In the genomic region with DNA sequence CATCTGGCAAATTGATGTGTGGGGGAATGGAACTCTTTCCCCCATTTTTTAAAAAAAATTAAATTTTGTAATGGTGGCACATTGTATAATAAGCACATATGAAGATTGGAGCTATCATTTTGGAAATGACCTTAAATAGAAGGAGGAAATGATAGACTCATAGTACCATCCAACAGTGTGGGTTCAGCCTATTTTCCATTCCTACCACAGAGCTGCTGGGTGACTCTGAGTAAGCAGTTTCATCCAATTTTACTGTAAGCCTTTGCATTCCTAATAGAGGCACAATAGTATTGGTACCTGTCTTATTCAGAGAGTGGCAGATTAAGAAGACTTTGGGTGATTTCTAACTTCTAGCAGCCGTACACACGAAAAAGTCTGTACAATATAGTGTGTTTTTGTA, we compare ENCODE assay signal across 20 cellular contexts.
"Had no signal": no experiment of that assay in that cellular context is flagged by ENCODE, and none has a peak within 500 bp of the region (broad histone marks: within the 10 kb centered on the region; RNA-seq: fewer than 3 reads in every experiment).

No MANE protein-coding gene starts in this region.

- H3K36me3 ChIP-seq: esophagus muscularis mucosa, left lung, transverse colon had no signal

- H3K4me1 ChIP-seq: parathyroid adenoma had no signal

- H3K27ac Mint-ChIP-seq: activated naive CD4-positive, alpha-beta T cell treated with anti-CD3 and anti-CD28 coated beads, Interleukin-2, amount 10 ng/mL, durations not matched to agents 7 days and 5 days; activated T-helper 2 cell treated with anti-CD3 and anti-CD28 coated beads, Interferon-gamma antibody, Interleukin-2, Interleukin-4, amounts not matched to agents 10 μg/mL and 5 μg/mL and 100 μg/mL, durations not matched to agents 14 hours and 24 hours and 36 hours had no signal

- ATAC-seq: body of pancreas, left lung had no signal

- H3K36me3 Mint-ChIP-seq: activated naive CD4-positive, alpha-beta T cell treated with anti-CD3 and anti-CD28 coated beads, Interleukin-2, amount 10 ng/mL, durations not matched to agents 7 days and 5 days had no signal

- H3K4me1 Mint-ChIP-seq: activated naive CD4-positive, alpha-beta T cell treated with anti-CD3 and anti-CD28 coated beads, Interleukin-2, amount 10 ng/mL, durations not matched to agents 7 days and 5 days; naive B cell had no signal

- H3K27me3 Mint-ChIP-seq: activated naive CD4-positive, alpha-beta T cell treated with anti-CD3 and anti-CD28 coated beads, Interleukin-2, amount 10 ng/mL, durations not matched to agents 7 days and 5 days; naive B cell had no signal

- H3K4me2 ChIP-seq: hepatocyte had no signal

- H3K79me2 ChIP-seq: hepatocyte, parathyroid adenoma had no signal

- FAIRE-seq: colon, endometrium, keratinocyte had no signal

- H3K9me3 ChIP-seq: body of pancreas had no signal

- H3K4me3 ChIP-seq: body of pancreas, esophagus muscularis mucosa, hepatocyte, left lung, transverse colon had no signal

- H2AFZ ChIP-seq: hepatocyte, parathyroid adenoma had no signal

- H3K27me3 ChIP-seq: body of pancreas, esophagus muscularis mucosa, hepatocyte, left lung, transverse colon had no signal

- H3K9ac ChIP-seq: parathyroid adenoma had no signal

- DNase-seq: activated CD4-positive, alpha-beta T cell treated with anti-CD3 and anti-CD28 coated beads for 4 hours; activated naive CD4-positive, alpha-beta T cell treated with anti-CD3 and anti-CD28 coated beads, Interleukin-2, amount 10 ng/mL, durations not matched to agents 7 days and 5 days; body of pancreas; caudate nucleus; left lung; mammary epithelial cell; naive B cell; retina; stimulated activated CD4-positive, alpha-beta T cell treated with anti-CD3 and anti-CD28 coated beads, Interleukin-2, amount 100 ng/mL, for 48 hours; stimulated activated naive CD4-positive, alpha-beta T cell; T-helper 9 cell; transverse colon had no signal

- H3K27ac ChIP-seq: body of pancreas, parathyroid adenoma, VCaP had no signal

- H3K4me3 Mint-ChIP-seq: activated naive CD4-positive, alpha-beta T cell treated with anti-CD3 and anti-CD28 coated beads, Interleukin-2, amount 10 ng/mL, durations not matched to agents 7 days and 5 days; naive B cell had no signal
